Comparison of ENCODE assay signal across 1 cellular context in genomic region chr12:101909646-101910045, GRCh38.
TF ChIP-seq lines count a peak whose summit lies in the region.

No MANE protein-coding gene starts in this region.

TF ChIP-seq in SK-N-SH treated with all-trans-retinoic acid at 6 μM for 48 hours, 23 proteins besides CTCF, POLR2A, EP300 and RAD21 (continued from another document):
- no peak for TF ChIP-seq ISL1 (CRISPR knock-in tag; IDR thresholded peaks at IDR 0.05)
- TF ChIP-seq, protein P1, sequence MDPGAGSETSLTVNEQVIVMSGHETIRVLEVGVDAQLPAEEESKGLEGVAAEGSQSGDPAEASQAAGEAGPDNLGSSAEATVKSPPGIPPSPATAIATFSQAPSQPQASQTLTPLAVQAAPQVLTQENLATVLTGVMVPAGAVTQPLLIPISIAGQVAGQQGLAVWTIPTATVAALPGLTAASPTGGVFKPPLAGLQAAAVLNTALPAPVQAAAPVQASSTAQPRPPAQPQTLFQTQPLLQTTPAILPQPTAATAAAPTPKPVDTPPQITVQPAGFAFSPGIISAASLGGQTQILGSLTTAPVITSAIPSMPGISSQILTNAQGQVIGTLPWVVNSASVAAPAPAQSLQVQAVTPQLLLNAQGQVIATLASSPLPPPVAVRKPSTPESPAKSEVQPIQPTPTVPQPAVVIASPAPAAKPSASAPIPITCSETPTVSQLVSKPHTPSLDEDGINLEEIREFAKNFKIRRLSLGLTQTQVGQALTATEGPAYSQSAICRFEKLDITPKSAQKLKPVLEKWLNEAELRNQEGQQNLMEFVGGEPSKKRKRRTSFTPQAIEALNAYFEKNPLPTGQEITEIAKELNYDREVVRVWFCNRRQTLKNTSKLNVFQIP (CRISPR knock-in tag; IDR thresholded peaks at IDR 0.05; ENCODE audit: borderline replicate concordance, low read depth) = no peak
